35 cellular contexts compared by ENCODE assay signal in genomic region chr11:90587896-90588295, GRCh38.
"Had no signal": no experiment of that assay in that cellular context is flagged by ENCODE, and none has a peak within 500 bp of the region (broad histone marks: within the 10 kb centered on the region; RNA-seq: fewer than 3 reads in every experiment).

No MANE protein-coding gene starts in this region.

- H3K27ac Mint-ChIP-seq: activated B cell treated with CpG ODN at 0.5 μM for 24 hours; activated CD4-positive, alpha-beta memory T cell treated with anti-CD3 and anti-CD28 coated beads for 36 hours; activated naive CD4-positive, alpha-beta T cell treated with anti-CD3 and anti-CD28 coated beads for 36 hours; activated naive CD4-positive, alpha-beta T cell treated with anti-CD3 and anti-CD28 coated beads, Interleukin-2, amount 50 U/mL, for 72 hours; activated T-helper 1 cell treated with anti-CD3 and anti-CD28 coated beads, Interleukin-12 subunit alpha, Interleukin-12 subunit beta, Interleukin-2, Interleukin-4 antibody, amounts not matched to agents 30 ng/mL and 10 ng/mL and 1 ng/mL, durations not matched to agents 14 hours and 24 hours and 36 hours had no signal

- H3K4me3 ChIP-seq: adrenal gland, body of pancreas, breast epithelium had no signal

- DNase-seq: activated B cell treated with CpG ODN at 0.5 μM for 24 hours; activated CD4-positive, alpha-beta memory T cell treated with anti-CD3 and anti-CD28 coated beads for 36 hours; activated CD4-positive, alpha-beta T cell treated with anti-CD3 and anti-CD28 coated beads for 4 hours; activated CD4-positive, alpha-beta T cell treated with anti-CD3 and anti-CD28 coated beads, Interleukin-2, amount 50 U/mL, for 1 hour; activated CD4-positive, CD25-positive, alpha-beta regulatory T cell treated with anti-CD3 and anti-CD28 coated beads, Interleukin-2, amount 50 U/mL, for 72 hours; activated CD8-positive, alpha-beta memory T cell treated with anti-CD3 and anti-CD28 coated beads, Interleukin-2, amount 50 U/mL, for 4 hours; activated gamma-delta T cell treated with Interleukin-2 at 50 U/mL for 16 hours; activated naive CD4-positive, alpha-beta T cell treated with anti-CD3 and anti-CD28 coated beads for 36 hours; activated T-cell treated with anti-CD3 and anti-CD28 coated beads for 4 hours; activated T-cell treated with anti-CD3 and anti-CD28 coated beads, Interleukin-2, amount 50 U/mL, for 4 hours; adrenal gland; body of pancreas; NCI-H1105; NCI-H1417 treated with DMSO at 0.1 percent for 48 hours; NCI-H187 treated with DMSO at 0.1 percent for 48 hours; NCI-H2081; NCI-H2171 treated with DMSO at 0.1 percent for 48 hours; NCI-H226; NCI-H446 treated with DMSO at 0.1 percent for 48 hours; NCI-H524; NCI-H69; NCI-H82; Right ventricle myocardium superior; SW 1271; T-helper 1 cell; T-helper 2 cell; T-helper 9 cell had no signal

- ATAC-seq: activated naive CD4-positive, alpha-beta T cell treated with anti-CD3 and anti-CD28 coated beads, Interleukin-2, amount 50 U/mL, for 72 hours; activated T-cell treated with anti-CD3 and anti-CD28 coated beads, Interleukin-2, amount 50 U/mL, for 4 hours; body of pancreas; PC-3 had no signal

- H3K36me3 Mint-ChIP-seq: activated CD4-positive, alpha-beta memory T cell treated with anti-CD3 and anti-CD28 coated beads for 36 hours; activated naive CD4-positive, alpha-beta T cell treated with anti-CD3 and anti-CD28 coated beads, Interleukin-2, amount 50 U/mL, for 72 hours had no signal

- H3K4me1 ChIP-seq: adrenal gland, body of pancreas, breast epithelium had no signal

- H3K4me3 Mint-ChIP-seq: activated B cell treated with CpG ODN at 0.5 μM for 24 hours; activated CD4-positive, alpha-beta memory T cell treated with anti-CD3 and anti-CD28 coated beads for 36 hours; activated naive CD4-positive, alpha-beta T cell treated with anti-CD3 and anti-CD28 coated beads for 36 hours; activated T-cell treated with anti-CD3 and anti-CD28 coated beads, Interleukin-2, amount 50 U/mL, for 4 hours; activated T-helper 1 cell treated with anti-CD3 and anti-CD28 coated beads, Interleukin-12 subunit alpha, Interleukin-12 subunit beta, Interleukin-2, Interleukin-4 antibody, amounts not matched to agents 30 ng/mL and 10 ng/mL and 1 ng/mL, durations not matched to agents 14 hours and 24 hours and 36 hours had no signal

- H3K9me3 Mint-ChIP-seq: activated B cell treated with CpG ODN at 0.5 μM for 24 hours; activated naive CD4-positive, alpha-beta T cell treated with anti-CD3 and anti-CD28 coated beads for 36 hours had no signal

- H3K27me3 ChIP-seq: adrenal gland, body of pancreas, breast epithelium had no signal

- H3K36me3 ChIP-seq: adrenal gland, breast epithelium had no signal

- FAIRE-seq: astrocyte, RCC 7860 had no signal

- H3K4me1 Mint-ChIP-seq: activated B cell treated with CpG ODN at 0.5 μM for 24 hours had no signal

- H3K9me3 ChIP-seq: adrenal gland, body of pancreas, breast epithelium had no signal

- H3K27ac ChIP-seq: adrenal gland, body of pancreas, breast epithelium, KMS-11, VCaP had no signal

- H3K27me3 Mint-ChIP-seq: activated B cell treated with CpG ODN at 0.5 μM for 24 hours; activated CD4-positive, alpha-beta memory T cell treated with anti-CD3 and anti-CD28 coated beads for 36 hours had no signal

- H3K4me2 ChIP-seq: KMS-11 had no signal
